ENCODE assay signal across 15 cellular contexts in the genomic region with DNA sequence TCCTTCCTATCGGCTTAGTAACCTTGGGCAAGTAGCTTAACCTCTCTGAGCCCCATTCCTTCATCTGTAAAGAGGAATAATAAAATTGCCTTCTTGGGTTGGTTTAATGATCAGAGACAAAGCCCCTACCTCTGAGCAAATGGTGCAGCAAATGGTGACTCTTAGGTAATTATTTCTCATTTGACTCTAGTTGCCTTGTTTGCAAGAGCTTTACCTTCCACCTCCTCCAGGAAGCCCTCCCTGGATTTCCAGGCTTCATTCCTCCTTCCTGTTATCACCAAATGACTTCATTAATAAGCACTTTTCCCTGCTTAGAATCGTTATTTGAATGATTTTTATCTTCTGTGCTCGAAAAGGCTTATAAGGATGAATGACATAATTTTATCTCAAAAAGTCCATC.
DNase-seq lines count a peak whose midpoint lies in the region; ATAC-seq, FAIRE-seq and TF ChIP-seq lines count a peak whose summit lies in the region.
"Had no signal": no experiment of that assay in that cellular context is flagged by ENCODE, and none has a peak within 500 bp of the region (broad histone marks: within the 10 kb centered on the region; RNA-seq: fewer than 3 reads in every experiment).

No MANE protein-coding gene starts in this region.

- no peak overlapping the region for H3K4me3 ChIP-seq in A549
- no peak overlapping the region for H3K4me3 ChIP-seq in IMR-90 (ENCODE audit: insufficient read depth, low read depth, low read length)
- H3K4me3 ChIP-seq in hepatocyte: no peak overlapping the region
- no peak overlapping the region for H3K4me3 ChIP-seq in neuronal stem cell (ENCODE audit: low read length in 2 of 2)
- H3K4me3 ChIP-seq: PC-9 had no signal

- ATAC-seq in A549: no peak
- ATAC-seq in IMR-90 (ENCODE audit: low read depth): no peak

- FAIRE-seq in A549 (lab: Jason Lieb, UNC): no peak
- FAIRE-seq: GM18507 had no signal

- H2BK120ac ChIP-seq in IMR-90 (ENCODE audit: low read depth, low read length): no peak overlapping the region
- H2BK120ac ChIP-seq in neuronal stem cell (ENCODE audit: low read depth, low read length): no peak overlapping the region

- TF ChIP-seq RAD21 in A549 (conservative IDR thresholded peaks at IDR 0.05 in 1 of 2, IDR thresholded peaks at IDR 0.05 in 1 of 2) (no peak), IMR-90 (IDR thresholded peaks at IDR 0.05; ENCODE audit: low read length) (no peak)

- WGBS in A549 (ENCODE audit: missing lambda C conversion rate): 60% methylated on average over 3 of the region's 3 CpGs
- WGBS in IMR-90 (ENCODE audit: extremely low coverage in 2 of 2, insufficient read length in 1 of 2), 2 experiments: no CpG with 5 or more reads among the region's 3 CpGs
- WGBS in hepatocyte (ENCODE audit: low lambda C conversion rate, missing lambda C conversion rate): 63% methylated on average over 3 of the region's 3 CpGs
- WGBS in neuronal stem cell (ENCODE audit: extremely low coverage in 2 of 2, insufficient read length in 2 of 2, insufficient replicate concordance in 1 of 2), 2 donors: no CpG with 5 or more reads among the region's 3 CpGs

- no peaks in the 10 kb centered on the region for H3K4me1 ChIP-seq in A549
- peaks cover 2% of the 10 kb centered on the region for H3K4me1 ChIP-seq in IMR-90 (ENCODE audit: control insufficient read depth, insufficient read depth, low read length)
- peaks cover 28% of the 10 kb centered on the region for H3K4me1 ChIP-seq in hepatocyte (ENCODE audit: insufficient read depth)
- H3K4me1 ChIP-seq in neuronal stem cell (ENCODE audit: control insufficient read depth in 2 of 2, insufficient read depth in 1 of 2, low read depth in 1 of 2, low read length in 2 of 2): peaks cover 23 to 26% of the 10 kb centered on the region in 2 donors

- H3K9me2 ChIP-seq in hepatocyte (replicated peaks; ENCODE audit: insufficient read depth): no peaks in the 10 kb centered on the region

- no peak overlapping the region for H3K18ac ChIP-seq in IMR-90 (ENCODE audit: low read depth, low read length)
- H3K18ac ChIP-seq in neuronal stem cell (ENCODE audit: low read length): no peak overlapping the region

- peak overlapping the region; percentile 0; the same call in 1 of the 2 replicates for H4K91ac ChIP-seq in IMR-90 (ENCODE audit: insufficient read depth, low read depth, low read length)
- no peak overlapping the region for H4K91ac ChIP-seq in neuronal stem cell (ENCODE audit: low read depth, low read length, poor library complexity)

- no peaks in the 10 kb centered on the region for H3K9me1 ChIP-seq in IMR-90 (ENCODE audit: insufficient read depth, low read length)

- H3K79me2 ChIP-seq in hepatocyte: no peaks in the 10 kb centered on the region

- dilution Hi-C loops in IMR-90 (cut with HindIII; ENCODE audit: low sequenced_read_pairs, unreplicated experiment): no loop called here

- BruUV-seq in IMR-90 (replicated peaks; lab: Mats Ljungman, UMichigan): no TSS peak

- H3K27ac ChIP-seq in A549 (no peak overlapping the region), IMR-90 (ENCODE audit: insufficient read depth, low read length) (no peak overlapping the region), hepatocyte (peak overlapping the region; percentile 86), neuronal stem cell (replicated peaks; ENCODE audit: low read length) (peak overlapping the region; percentile 86)
- H3K27ac ChIP-seq: PC-9 had no signal

- no peak overlapping the region for H4K5ac ChIP-seq in IMR-90 (ENCODE audit: low read depth, low read length)

- no peak overlapping the region for H3K56ac ChIP-seq in IMR-90 (ENCODE audit: extremely low read depth, insufficient read depth, low read length)

- H4K20me1 ChIP-seq in IMR-90 (ENCODE audit: insufficient read depth, low read length): no peaks in the 10 kb centered on the region
- H4K20me1 ChIP-seq in hepatocyte (ENCODE audit: insufficient read depth, poor library complexity, severe bottlenecking): no peaks in the 10 kb centered on the region

- in situ Hi-C loops in IMR-90 (cut with MboI; ENCODE audit: low sequenced_read_pairs): no loop called here

- intact Hi-C loops in IMR-90 (cut with micrococcal nuclease): no loop called here

- H3K79me1 ChIP-seq in IMR-90 (ENCODE audit: low read depth in 1 of 2, low read length in 2 of 2) (no peaks in the 10 kb centered on the region), neuronal stem cell (ENCODE audit: low read depth, low read length) (peaks cover 1% of the 10 kb centered on the region)

- no peak overlapping the region for H2BK12ac ChIP-seq in neuronal stem cell (ENCODE audit: low read length)

- H2BK15ac ChIP-seq in IMR-90 (ENCODE audit: low read depth, low read length) (no peak overlapping the region), neuronal stem cell (ENCODE audit: low read length) (no peak overlapping the region)

- CTCF ChIA-PET in A549 (lab: Yijun Ruan, JAX) (interaction anchor here (0.8 to 1.6 kb wide), 2 partner anchors 10 to 93 kb away, joined by 3 to 4 read pairs; no protein-coding TSS in a partner anchor), IMR-90 (lab: Yijun Ruan, JAX) (no interaction called here)

- no peak for TF ChIP-seq EP300 in A549 (IDR thresholded peaks at IDR 0.05)

- H3K9ac ChIP-seq in IMR-90 (ENCODE audit: low read depth, low read length) (no peak overlapping the region), neuronal stem cell (ENCODE audit: low read depth, low read length, poor library complexity) (no peak overlapping the region)

- H2AFZ ChIP-seq in IMR-90 (replicated peaks; ENCODE audit: low read length, poor library complexity) (no peak overlapping the region), hepatocyte (no peak overlapping the region), neuronal stem cell (ENCODE audit: low read length) (no peak overlapping the region)
- H2AFZ ChIP-seq: PC-9 had no signal

- H3K4me2 ChIP-seq in A549: no peak overlapping the region
- H3K4me2 ChIP-seq in IMR-90 (ENCODE audit: low read depth, low read length): no peak overlapping the region
- peak overlapping the region; percentile 58 for H3K4me2 ChIP-seq in hepatocyte
- H3K4me2 ChIP-seq in neuronal stem cell (ENCODE audit: insufficient read depth, low read length, poor library complexity, severe bottlenecking): no peak overlapping the region

- DNase-seq in A549 (ENCODE audit: low read depth in 1 of 2, low spot score in 1 of 2) (no peak), IMR-90 (no peak), hepatocyte (ENCODE audit: low spot score) (no peak), neuronal stem cell (ENCODE audit: low spot score) (no peak), ecto neural progenitor cell (ENCODE audit: low spot score) (no peak), SK-N-DZ (ENCODE audit: low spot score) (no peak)
- DNase-seq in central memory CD4-positive, alpha-beta T cell: no peak
- no peak for DNase-seq in NK-92 treated with Interleukin-12 subunit alpha and Interleukin-12 subunit beta, amount 100 ng/mL, for 24 hours (lab: John Stamatoyannopoulos, UW)
- DNase-seq: AML-193; CD4-positive, CD25-positive, alpha-beta regulatory T cell; KBM-7; NCI-H1092; NCI-H1694 had no signal

- H3K14ac ChIP-seq in IMR-90 (replicated peaks; ENCODE audit: low read depth, low read length) (no peak overlapping the region), neuronal stem cell (ENCODE audit: low read length) (no peak overlapping the region)

- H3K27me3 ChIP-seq in IMR-90 (ENCODE audit: control insufficient read depth, insufficient read depth, low read length) (peaks cover 22% of the 10 kb centered on the region), hepatocyte (no peaks in the 10 kb centered on the region), neuronal stem cell (ENCODE audit: control insufficient read depth in 3 of 3, insufficient read depth in 3 of 3, low read depth in 1 of 3, low read length in 3 of 3) (no peaks in the 10 kb centered on the region)

- no peaks in the 10 kb centered on the region for H3K36me3 ChIP-seq in IMR-90 (ENCODE audit: control insufficient read depth, insufficient read depth, low read length)
- H3K36me3 ChIP-seq in hepatocyte (replicated peaks; ENCODE audit: insufficient read depth, low read depth): no peaks in the 10 kb centered on the region
- no peaks in the 10 kb centered on the region for H3K36me3 ChIP-seq in neuronal stem cell (replicated peaks in 1 of 2; ENCODE audit: control insufficient read depth in 2 of 2, insufficient read depth in 2 of 2, low read length in 2 of 2)

- TF ChIP-seq CTCF in A549 (IDR thresholded peaks at IDR 0.05) (no peak), IMR-90 (conservative IDR thresholded peaks at IDR 0.05; ENCODE audit: low read depth, low read length) (no peak), hepatocyte (IDR thresholded peaks at IDR 0.05; ENCODE audit: poor library complexity) (no peak)

- H3K9me3 ChIP-seq in A549: peaks cover 4% of the 10 kb centered on the region; the same call in 1 of the 3 replicates
- H3K9me3 ChIP-seq in IMR-90 (ENCODE audit: control insufficient read depth, insufficient read depth, low read length): no peaks in the 10 kb centered on the region
- no peaks in the 10 kb centered on the region for H3K9me3 ChIP-seq in hepatocyte (ENCODE audit: low read depth)
- peaks cover 4 to 10% of the 10 kb centered on the region in 2 donors for H3K9me3 ChIP-seq in neuronal stem cell (replicated peaks in 1 of 2; ENCODE audit: control insufficient read depth in 2 of 2, insufficient read depth in 1 of 2, low read depth in 1 of 2, low read length in 2 of 2)

- no peak overlapping the region for H2BK5ac ChIP-seq in IMR-90 (ENCODE audit: low read depth, low read length, poor library complexity, severe bottlenecking)
- H2BK5ac ChIP-seq in neuronal stem cell (ENCODE audit: low read length): no peak overlapping the region

- no peak overlapping the region for H2BK20ac ChIP-seq in IMR-90 (ENCODE audit: low read depth, low read length)

- H2AK5ac ChIP-seq in IMR-90 (ENCODE audit: low read depth, low read length): no peak overlapping the region
- no peak overlapping the region for H2AK5ac ChIP-seq in neuronal stem cell (ENCODE audit: low read depth, low read length)

- no peak overlapping the region for H2AK9ac ChIP-seq in IMR-90 (replicated peaks; ENCODE audit: low read depth, low read length, poor library complexity)

- H4K8ac ChIP-seq in IMR-90 (ENCODE audit: low read depth in 2 of 2, low read length in 2 of 2): no peak overlapping the region
- H4K8ac ChIP-seq in neuronal stem cell (ENCODE audit: low read depth, low read length): no peak overlapping the region

- TF ChIP-seq POLR2A in A549 (IDR thresholded peaks at IDR 0.05; ENCODE audit: low read length): no peak
- TF ChIP-seq POLR2A in IMR-90 (IDR thresholded peaks at IDR 0.05; ENCODE audit: low read depth, low read length): no peak

- H3K4ac ChIP-seq in IMR-90 (ENCODE audit: low read depth, low read length): no peak overlapping the region
- no peak overlapping the region for H3K4ac ChIP-seq in neuronal stem cell (ENCODE audit: low read length)

- POLR2A ChIA-PET in A549 (lab: Yijun Ruan, JAX): no interaction called here
- POLR2A ChIA-PET in IMR-90 (lab: Charles Lee; ENCODE audit: unreplicated experiment): no interaction called here

- H3K23ac ChIP-seq in IMR-90 (ENCODE audit: low read depth, low read length): no peak overlapping the region
- no peak overlapping the region for H3K23ac ChIP-seq in neuronal stem cell (ENCODE audit: low read depth, low read length, poor library complexity)

TF ChIP-seq in A549, 52 proteins besides CTCF, POLR2A, EP300 and RAD21 (continues in another document):
- peak; percentile 57 for TF ChIP-seq ZFP36 (IDR thresholded peaks at IDR 0.05; ENCODE audit: borderline replicate concordance, partially characterized antibody)

Comparison
In these comparisons a context has a peak if more than half of its experiments do, and no peak if none do; other contexts are left out.
1. H3K27ac ChIP-seq: peak in hepatocyte (single experiment) and neuronal stem cell (single experiment); none in A549 (0 of 2) and IMR-90 (single experiment).